ENCODE assay signal across 10 cellular contexts in the genomic region with DNA sequence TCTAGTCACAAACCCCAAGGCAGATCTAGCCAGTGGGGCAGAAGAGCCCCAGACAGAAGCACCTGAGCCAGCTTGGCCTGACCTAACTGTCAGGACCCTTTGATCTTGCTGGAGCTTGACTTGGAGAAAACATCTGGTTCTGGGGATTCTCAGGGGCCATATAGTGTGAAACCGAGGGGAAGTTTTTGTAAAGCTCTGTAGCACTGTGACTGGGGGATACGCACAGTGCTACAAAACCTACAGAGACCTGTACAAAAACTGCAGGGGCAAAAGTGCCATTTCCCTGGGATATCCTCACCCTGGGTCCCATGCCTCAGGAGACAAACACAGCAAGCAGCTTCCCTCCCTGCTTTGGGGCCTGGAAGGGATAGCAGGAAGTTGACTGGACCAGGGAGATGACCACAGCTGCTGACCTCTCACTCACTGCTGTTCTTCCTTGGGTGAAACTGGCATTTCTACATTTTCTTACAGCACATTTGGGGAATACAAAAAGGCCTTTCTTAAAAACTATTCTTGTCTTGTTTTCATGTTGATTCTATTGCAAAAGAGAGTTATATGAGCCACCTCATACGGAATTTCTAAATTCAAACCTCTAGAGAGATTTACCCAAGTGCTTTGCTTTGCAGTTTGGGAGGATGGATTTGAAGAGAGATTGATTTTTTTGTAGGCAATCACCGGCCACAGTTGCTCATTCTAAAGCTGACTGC.
DNase-seq lines count a peak whose midpoint lies in the region; ATAC-seq lines count a peak whose summit lies in the region.
"Had no signal": no experiment of that assay in that cellular context is flagged by ENCODE, and none has a peak within 500 bp of the region (broad histone marks: within the 10 kb centered on the region; RNA-seq: fewer than 3 reads in every experiment).

No MANE protein-coding gene starts in this region.

- H3K9me3 Mint-ChIP-seq in immature natural killer cell: no peaks in the 10 kb centered on the region

- peaks cover 83 to 98% of the 10 kb centered on the region in 2 donors for H3K4me1 Mint-ChIP-seq in immature natural killer cell

- H3K36me3 Mint-ChIP-seq in immature natural killer cell: peaks cover 35 to 47% (median 44%) of the 10 kb centered on the region in 3 donors

- peaks cover 2 to 17% (median 3%) of the 10 kb centered on the region in 3 donors for H3K27me3 Mint-ChIP-seq in immature natural killer cell (ENCODE audit: low read depth in 3 of 3)

- DNase-seq in GM03348 (ENCODE audit: low spot score): peak; percentile 40
- DNase-seq in immature natural killer cell: no peak
- DNase-seq in DMS53 treated with DMSO at 0.1 percent for 48 hours (lab: John Stamatoyannopoulos, UW; ENCODE audit: unreplicated experiment): no peak
- no peak for DNase-seq in kidney glomerular epithelial cell (lab: John Stamatoyannopoulos, UW)
- DNase-seq in epidermal melanocyte (ENCODE audit: insufficient read length, low spot score): no peak
- DNase-seq: COR-L47, T1000 had no signal

- peak overlapping the region; percentile 94 to 100 (median 97) for H3K27ac Mint-ChIP-seq in immature natural killer cell

- ATAC-seq in GM21381 (IDR thresholded peaks at IDR 0.05; ENCODE audit: unreplicated experiment) (peak; percentile 27), HG03439 (IDR thresholded peaks at IDR 0.05; ENCODE audit: unreplicated experiment) (peak; percentile 29), HG03045 (IDR thresholded peaks at IDR 0.05; ENCODE audit: unreplicated experiment) (no peak)

- H3K4me3 Mint-ChIP-seq in immature natural killer cell: peak overlapping the region; percentile 93 to 100 (median 99)
